Comparison of ENCODE assay signal across 8 cellular contexts in genomic region chr11:14892577-14892976, GRCh38. TPM values are rescaled to one million over a fixed set of nuclear protein-coding genes. Genes with fewer than 3 reads are reported as not detected.
DNase-seq lines count a peak whose midpoint lies in the region; ATAC-seq, FAIRE-seq and TF ChIP-seq lines count a peak whose summit lies in the region.

No MANE protein-coding gene starts in this region.

- H4K5ac ChIP-seq in H1 (ENCODE audit: insufficient read length, low read depth, low read length): no peak overlapping the region

- H4K8ac ChIP-seq in H1 (ENCODE audit: extremely low read depth, insufficient read depth, low read length): no peak overlapping the region

- no peak for FAIRE-seq in H1 (lab: Jason Lieb, UNC)

- no peak overlapping the region for H3K9ac ChIP-seq in NT2/D1 (ENCODE audit: insufficient read length, low read depth)
- no peak overlapping the region for H3K9ac ChIP-seq in H1 (replicated peaks in 1 of 4; ENCODE audit: extremely low read depth in 1 of 4, low read depth in 3 of 4, low read length in 3 of 4)

- H3K4me3 Mint-ChIP-seq in CD14-positive monocyte: peak overlapping the region; percentile 89 to 90

- H3K23ac ChIP-seq in H1 (ENCODE audit: insufficient read length): no peak overlapping the region

- H2AK5ac ChIP-seq in H1 (ENCODE audit: low read depth, low read length): no peak overlapping the region

- H3K4ac ChIP-seq in H1 (replicated peaks; ENCODE audit: insufficient read length, low read depth, low read length): no peak overlapping the region

- peak overlapping the region; percentile 74 to 92 for H3K4me2 ChIP-seq in H1 (ENCODE audit: insufficient read depth in 1 of 2, low read depth in 2 of 2, low read length in 2 of 2)

- H3K4me1 ChIP-seq in NT2/D1 (ENCODE audit: insufficient read depth, insufficient read length): no peaks in the 10 kb centered on the region
- H3K4me1 ChIP-seq in H1 (replicated peaks in 1 of 4; ENCODE audit: control insufficient read depth in 3 of 4, insufficient read depth in 4 of 4, low read length in 3 of 4): no peaks in the 10 kb centered on the region; a peak in 2 of 7 replicates
- H3K4me1 ChIP-seq in neuron (ENCODE audit: insufficient read depth, low read length): peaks cover 3% of the 10 kb centered on the region

- intact Hi-C loops in CD14-positive monocyte (cut with micrococcal nuclease): loop anchor here (5.0 to 10.0 kb wide), 3 partner anchors 278 to 378 kb away; partner anchors contain the start of gene PSMA1 (in 1 of the 2)

- no peak for TF ChIP-seq RAD21 in H1 (IDR thresholded peaks at IDR 0.05 in 1 of 2, conservative IDR thresholded peaks at IDR 0.05 in 1 of 2; ENCODE audit: low read depth in 2 of 2, low read length in 2 of 2)

- H2BK15ac ChIP-seq in H1 (ENCODE audit: low read length): 0 out of 2 replicates have a peak overlapping the region, but pooled peaks have one; percentile 1

- peak overlapping the region; percentile 46 for H3K4me3 ChIP-seq in NT2/D1 (ENCODE audit: insufficient read length, low read depth)
- peak overlapping the region; percentile 3 to 62 (median 29); a peak in 5 of 8 replicates for H3K4me3 ChIP-seq in H1 (ENCODE audit: extremely low read depth in 1 of 4, insufficient read depth in 2 of 4, low read depth in 3 of 4, low read length in 4 of 4)
- peak overlapping the region; percentile 82 for H3K4me3 ChIP-seq in neuron (ENCODE audit: low read length)

- POLR2A ChIA-PET in H1 (lab: Charles Lee; ENCODE audit: partially characterized antibody): interaction anchor here (1.0 to 1.9 kb wide), 3 partner anchors 248 to 392 kb away, joined by 3 to 10 read pairs (median 3); partner anchors contain the start of genes COPB1, PDE3B and PSMA1

- peaks cover 0 to 3% of the 10 kb centered on the region in 2 donors for H3K36me3 Mint-ChIP-seq in CD14-positive monocyte

- H4K91ac ChIP-seq in H1 (replicated peaks; ENCODE audit: insufficient read length, low read length): no peak overlapping the region

- TF ChIP-seq EP300 in H1 (IDR thresholded peaks at IDR 0.05; ENCODE audit: borderline replicate concordance in 1 of 2, low read depth in 2 of 2, low read length in 2 of 2): no peak

- CTCF ChIA-PET in H1 (lab: Charles Lee; ENCODE audit: partially characterized antibody): interaction anchor here (1.0 to 4.6 kb wide), 6 partner anchors 10 to 270 kb away, joined by 3 to 54 read pairs (median 5); no protein-coding TSS in a partner anchor

- no peak overlapping the region for H3K27ac ChIP-seq in H1 (ENCODE audit: low read depth, low read length)

- WGBS in H1 (ENCODE audit: extremely low coverage in 1 of 2, insufficient coverage in 1 of 2, insufficient read length in 1 of 2, insufficient replicate concordance in 2 of 2, low coverage in 1 of 2, low lambda C conversion rate in 2 of 2, missing lambda C conversion rate in 1 of 2), 2 experiments: 93% methylated on average over 2 of the region's 2 CpGs; no CpG with 5 or more reads in 1 of the 2 experiments

- H3K27ac Mint-ChIP-seq in CD14-positive monocyte: peak overlapping the region in 5 of 7 donors; percentile 67 to 87 (median 87)

- H3K27me3 Mint-ChIP-seq in CD14-positive monocyte (ENCODE audit: low read depth in 3 of 3): peaks cover 0 to 2% (median 0%) of the 10 kb centered on the region in 3 donors

- DNase-seq in CD14-positive monocyte (ENCODE audit: low spot score) (no peak), NT2/D1 (ENCODE audit: low read depth, low spot score) (no peak), H1 (ENCODE audit: low read depth in 1 of 2, low spot score in 2 of 2) (no peak), mesenteric fat pad (ENCODE audit: low spot score) (no peak), NCI-H1105 treated with DMSO at 0.1 percent for 48 hours (lab: John Stamatoyannopoulos, UW) (no peak), islet precursor cell (no peak)

- H3K36me3 ChIP-seq in NT2/D1 (ENCODE audit: insufficient read depth, insufficient read length, low read length) (no peaks in the 10 kb centered on the region), H1 (ENCODE audit: control insufficient read depth in 2 of 4, insufficient read depth in 4 of 4, low read length in 3 of 4) (no peaks in the 10 kb centered on the region), neuron (ENCODE audit: insufficient read depth, low read length) (no peaks in the 10 kb centered on the region)

- H3K56ac ChIP-seq in H1 (replicated peaks; ENCODE audit: insufficient read length, low read depth, low read length): no peak overlapping the region

- peaks cover 8% of the 10 kb centered on the region; the same call in 1 of the 2 replicates for H3K23me2 ChIP-seq in H1 (ENCODE audit: low read depth, low read length)

- TF ChIP-seq CTCF in CD14-positive monocyte (IDR thresholded peaks at IDR 0.05) (no peak), H1 (IDR thresholded peaks at IDR 0.05; ENCODE audit: control extremely low read depth in 1 of 3, insufficient read depth in 1 of 3, low read depth in 1 of 3, low read length in 3 of 3) (no peak)

- no peak for ATAC-seq in GM21447 (IDR thresholded peaks at IDR 0.05; ENCODE audit: unreplicated experiment)

- TF ChIP-seq POLR2A in H1 (IDR thresholded peaks at IDR 0.05; ENCODE audit: control extremely low read depth in 1 of 2, low read depth in 2 of 2, low read length in 2 of 2): no peak

- no peak overlapping the region for H3K14ac ChIP-seq in H1 (ENCODE audit: insufficient read length)

- H3K9me3 ChIP-seq in NT2/D1 (ENCODE audit: insufficient read depth, low read length) (no peaks in the 10 kb centered on the region), H1 (ENCODE audit: insufficient read depth in 2 of 2, low read depth in 1 of 2, low read length in 1 of 2) (no peaks in the 10 kb centered on the region; a peak in 1 of 4 replicates), neuron (ENCODE audit: low read length) (peaks cover 2% of the 10 kb centered on the region)

- no peak overlapping the region for H2BK120ac ChIP-seq in H1 (replicated peaks; ENCODE audit: low read depth, low read length)

- H4K20me1 ChIP-seq in H1 (replicated peaks in 1 of 2; ENCODE audit: control insufficient read depth in 1 of 2, insufficient read depth in 2 of 2, low read length in 2 of 2): no peaks in the 10 kb centered on the region

- H2BK20ac ChIP-seq in H1 (ENCODE audit: low read length): no peak overlapping the region

- H2AFZ ChIP-seq in H1 (ENCODE audit: low read length): no peak overlapping the region
- H2AFZ ChIP-seq in neuron (ENCODE audit: low read depth, low read length): no peak overlapping the region

- H2BK12ac ChIP-seq in H1 (ENCODE audit: low read depth, low read length): no peak overlapping the region

- H3K9me3 Mint-ChIP-seq in CD14-positive monocyte: peaks cover 0 to 2% (median 0%) of the 10 kb centered on the region in 7 donors

- H3K27me3 ChIP-seq in NT2/D1 (ENCODE audit: insufficient read depth, insufficient read length) (peaks cover 4% of the 10 kb centered on the region), H1 (replicated peaks in 1 of 4; ENCODE audit: control insufficient read depth in 3 of 4, extremely low read depth in 1 of 4, insufficient read depth in 3 of 4, low read length in 3 of 4) (peaks cover 0 to 4% (median 4%) of the 10 kb centered on the region in 4 experiments; a peak in 2 of 7 replicates), neuron (ENCODE audit: insufficient read depth, low read length) (no peaks in the 10 kb centered on the region)

- H3K18ac ChIP-seq in H1 (ENCODE audit: extremely low read depth, low read length): no peak overlapping the region

- no peaks in the 10 kb centered on the region for H3K79me1 ChIP-seq in H1 (ENCODE audit: low read depth, low read length)

- no peaks in the 10 kb centered on the region for H3K79me2 ChIP-seq in H1 (ENCODE audit: control insufficient read depth in 1 of 2, insufficient read depth in 2 of 2, low read length in 2 of 2)

- H2BK5ac ChIP-seq in H1 (ENCODE audit: low read depth, low read length): no peak overlapping the region

- H3K4me1 Mint-ChIP-seq in CD14-positive monocyte: peaks cover 41% of the 10 kb centered on the region

TF ChIP-seq in H1, 55 proteins besides CTCF, POLR2A, EP300 and RAD21 (continues in another document):
- TF ChIP-seq EZH2 (IDR thresholded peaks at IDR 0.05; ENCODE audit: low read depth, low read length, severe bottlenecking) (no peak), CTBP2 (IDR thresholded peaks at IDR 0.05; ENCODE audit: borderline replicate concordance, insufficient read depth, insufficient read length, low read length) (no peak), MAFK (IDR thresholded peaks at IDR 0.05; ENCODE audit: low read depth, low read length) (no peak), ASH2L (IDR thresholded peaks at IDR 0.05; ENCODE audit: low read length) (no peak), GABPA (IDR thresholded peaks at IDR 0.05; ENCODE audit: borderline replicate concordance, insufficient read depth, low read length) (no peak), USF2 (IDR thresholded peaks at IDR 0.05; ENCODE audit: low read length) (no peak), RBBP5 (IDR thresholded peaks at IDR 0.05; ENCODE audit: borderline replicate concordance, low read depth, low read length) (no peak), GTF2F1 (IDR thresholded peaks at IDR 0.05; ENCODE audit: borderline replicate concordance, low read depth, low read length) (no peak), KDM4A (IDR thresholded peaks at IDR 0.05; ENCODE audit: low read depth, low read length, severe bottlenecking) (no peak), FOSL1 (IDR thresholded peaks at IDR 0.05; ENCODE audit: insufficient read depth, low read depth, low read length) (no peak), BRCA1 (IDR thresholded peaks at IDR 0.05; ENCODE audit: low read depth, low read length) (no peak), CBX8 (IDR thresholded peaks at IDR 0.05; ENCODE audit: borderline replicate concordance, low read depth, low read length) (no peak), TBP (IDR thresholded peaks at IDR 0.05; ENCODE audit: low read depth, low read length) (no peak)

RNA-seq across cellular contexts. Expression of gene CYP2R1, which starts 0.5 kb away (rescaled TPM):
- 1 to 10 TPM; 5.4 to 8.3 TPM for polyA plus RNA-seq in CD14-positive monocyte
- 12.9 and 13.8 TPM in 2 replicates for total RNA-seq in H1 (2021; fragmentation: NEBNext Ultra II Directional; extraction: Animal tissue kit (Norgen Biotek cat#: 25700))
- 6.0 and 8.3 TPM in 2 replicates for polyA plus RNA-seq in H1 (2011; rRNA removed)
- polyA plus RNA-seq in H1 (2011; cell fraction: cytosol; rRNA removed): 12.8 TPM
- polyA plus RNA-seq in H1 (2011; cell fraction: nucleus; rRNA removed): 11.9 TPM
- polyA plus RNA-seq in H1 (2012, experiment 1 of 2): 14.8 to 27.9 TPM (median 18.0 TPM) in 4 replicates
- polyA plus RNA-seq in H1 (2012, experiment 2 of 2): 1.7 TPM
- 18.0 TPM for polyA plus RNA-seq in H1 (2013, experiment 1 of 2)
- polyA plus RNA-seq in H1 (2013, experiment 2 of 2): 15.8 TPM
- polyA minus RNA-seq in H1 (2011; rRNA and poly(A)+ RNA removed): 12.3 and 19.3 TPM in 2 replicates
- polyA minus RNA-seq in H1 (2011; cell fraction: cytosol; rRNA and poly(A)+ RNA removed): 9.8 TPM
- polyA minus RNA-seq in H1 (2011; cell fraction: nucleus; rRNA and poly(A)+ RNA removed): 15.2 TPM
- 6.3 TPM for total RNA-seq in mesenteric fat pad

Comparison
In these comparisons a context has a peak if more than half of its experiments do, and no peak if none do; other contexts are left out.
1. H3K4me3 ChIP-seq: peak in every context shown above with its lines; median percentile 82 in neuron; 46 in NT2/D1; 29 in H1.